10 cellular contexts compared by ENCODE assay signal in genomic region chr2:69933254-69933828, GRCh38. TPM values are rescaled to one million over a fixed set of nuclear protein-coding genes. Genes with fewer than 3 reads are reported as not detected.
A peak's percentile ranks its signal among the peaks of the same experiment; 100 is the strongest.
DNase-seq lines count a peak whose midpoint lies in the region; ATAC-seq lines count a peak whose summit lies in the region.
"Had no signal": no experiment of that assay in that cellular context is flagged by ENCODE, and none has a peak within 500 bp of the region (broad histone marks: within the 10 kb centered on the region; RNA-seq: fewer than 3 reads in every experiment).

No MANE protein-coding gene starts in this region.

- ATAC-seq in Right ventricle myocardium inferior (peak; percentile 46), left colon (peak; percentile 66), GM21786 (IDR thresholded peaks at IDR 0.05; ENCODE audit: unreplicated experiment) (no peak)

- CTCF ChIA-PET in activated CD4-positive, alpha-beta memory T cell treated with anti-CD3 and anti-CD28 coated beads, Interleukin-2, amount 10 ng/mL, durations not matched to agents 7 days and 5 days (lab: Charles Lee) = interaction anchor here (0.6 to 1.7 kb wide), 7 partner anchors 13 to 367 kb away, joined by 3 to 5 read pairs (median 4); no protein-coding TSS in a partner anchor

- no peak for DNase-seq in Right ventricle myocardium inferior (ENCODE audit: missing footprints)
- no peak for DNase-seq in cardiac septum (ENCODE audit: low spot score)
- no peak for DNase-seq in activated CD4-positive, alpha-beta memory T cell treated with anti-CD3 and anti-CD28 coated beads, Interleukin-2, amount 10 ng/mL, durations not matched to agents 7 days and 5 days
- DNase-seq in left colon = no peak
- no peak for DNase-seq in NCI-H1417 treated with DMSO at 0.1 percent for 48 hours (lab: John Stamatoyannopoulos, UW)
- DNase-seq in hypothalamus (lab: John Stamatoyannopoulos, UW) = no peak
- DNase-seq in middle frontal gyrus (ENCODE audit: extremely low spot score, low spot score) = no peak
- DNase-seq: activated CD4-positive, alpha-beta T cell treated with anti-CD3 and anti-CD28 coated beads, Interleukin-2, amount 50 U/mL, for 1 hour had no signal

- no peaks in the 10 kb centered on the region for H3K9me3 Mint-ChIP-seq in activated CD4-positive, alpha-beta memory T cell treated with anti-CD3 and anti-CD28 coated beads, Interleukin-2, amount 10 ng/mL, durations not matched to agents 7 days and 5 days
- H3K9me3 Mint-ChIP-seq: stimulated activated naive CD8-positive, alpha-beta T cell treated with anti-CD3 and anti-CD28 coated beads, Interleukin-15, Interleukin-2, amounts not matched to agents 100 ng/mL and 50 ng/mL, for 24 hours had no signal

- POLR2A ChIA-PET in activated CD4-positive, alpha-beta memory T cell treated with anti-CD3 and anti-CD28 coated beads, Interleukin-2, amount 10 ng/mL, durations not matched to agents 7 days and 5 days (lab: Charles Lee) = interaction anchor here (0.9 to 3.1 kb wide), 7 partner anchors 10 to 210 kb away, joined by 3 to 21 read pairs (median 4); partner anchors contain the start of gene MXD1

- H3K27me3 Mint-ChIP-seq in activated CD4-positive, alpha-beta memory T cell treated with anti-CD3 and anti-CD28 coated beads, Interleukin-2, amount 10 ng/mL, durations not matched to agents 7 days and 5 days = no peaks in the 10 kb centered on the region
- H3K27me3 Mint-ChIP-seq: stimulated activated naive CD8-positive, alpha-beta T cell treated with anti-CD3 and anti-CD28 coated beads, Interleukin-15, Interleukin-2, amounts not matched to agents 100 ng/mL and 50 ng/mL, for 24 hours had no signal

- intact Hi-C loops in Right ventricle myocardium inferior (cut with DNase I) (no loop called here), cardiac septum (cut with DNase I) (no loop called here), left colon (cut with DNase I, micrococcal nuclease) (no loop called here)

- H3K4me1 Mint-ChIP-seq in activated CD4-positive, alpha-beta memory T cell treated with anti-CD3 and anti-CD28 coated beads, Interleukin-2, amount 10 ng/mL, durations not matched to agents 7 days and 5 days = peaks cover 40% of the 10 kb centered on the region

- H3K4me3 Mint-ChIP-seq in activated CD4-positive, alpha-beta memory T cell treated with anti-CD3 and anti-CD28 coated beads, Interleukin-2, amount 10 ng/mL, durations not matched to agents 7 days and 5 days = no peak overlapping the region
- H3K4me3 Mint-ChIP-seq: stimulated activated naive CD8-positive, alpha-beta T cell treated with anti-CD3 and anti-CD28 coated beads, Interleukin-15, Interleukin-2, amounts not matched to agents 100 ng/mL and 50 ng/mL, for 24 hours had no signal

- peak overlapping the region; percentile 53 for H3K27ac Mint-ChIP-seq in activated CD4-positive, alpha-beta memory T cell treated with anti-CD3 and anti-CD28 coated beads, Interleukin-2, amount 10 ng/mL, durations not matched to agents 7 days and 5 days

- H3K36me3 Mint-ChIP-seq in activated CD4-positive, alpha-beta memory T cell treated with anti-CD3 and anti-CD28 coated beads, Interleukin-2, amount 10 ng/mL, durations not matched to agents 7 days and 5 days (ENCODE audit: low read depth) = peaks cover 70% of the 10 kb centered on the region

RNA-seq across cellular contexts. Expression of gene MXD1, which starts 18.4 kb away (rescaled TPM):
- total RNA-seq in Right ventricle myocardium inferior (4.6 TPM), cardiac septum (6.2 TPM), left colon (100 to 1,000 TPM; 136 to 244 TPM)
- 10 to 100 TPM; 40.8 to 47.5 TPM for total RNA-seq in activated CD4-positive, alpha-beta memory T cell treated with anti-CD3 and anti-CD28 coated beads, Interleukin-2, amount 10 ng/mL, durations not matched to agents 7 days and 5 days

RNA-seq across cellular contexts. Expression of gene ASPRV1, which starts 28.1 kb away (rescaled TPM):
- total RNA-seq in Right ventricle myocardium inferior = 0.81 TPM
- 0.81 TPM for total RNA-seq in cardiac septum
- under 1 TPM; 0.98 TPM for total RNA-seq in activated CD4-positive, alpha-beta memory T cell treated with anti-CD3 and anti-CD28 coated beads, Interleukin-2, amount 10 ng/mL, durations not matched to agents 7 days and 5 days
- 1 to 10 TPM in 1 of 2 donors, under 1 TPM in 1; 0.43 to 1.2 TPM for total RNA-seq in left colon

RNA-seq across cellular contexts. Expression of gene SNRNP27, which starts 39.6 kb away (rescaled TPM):
- 58.3 TPM for total RNA-seq in Right ventricle myocardium inferior
- total RNA-seq in cardiac septum = 48.6 TPM
- 10 to 100 TPM; 59.3 to 63.3 TPM for total RNA-seq in activated CD4-positive, alpha-beta memory T cell treated with anti-CD3 and anti-CD28 coated beads, Interleukin-2, amount 10 ng/mL, durations not matched to agents 7 days and 5 days
- 10 to 100 TPM; 30.7 to 32.7 TPM for total RNA-seq in left colon
